ENCODE assay signal across 25 cellular contexts in genomic region chr18:48236822-48237221, GRCh38.
"Had no signal": no experiment of that assay in that cellular context is flagged by ENCODE, and none has a peak within 500 bp of the region (broad histone marks: within the 10 kb centered on the region; RNA-seq: fewer than 3 reads in every experiment).

No MANE protein-coding gene starts in this region.

- H3K27me3 ChIP-seq: brain microvascular endothelial cell, colonic mucosa had no signal

- H3K27ac ChIP-seq: brain microvascular endothelial cell, colonic mucosa, WERI-Rb-1 had no signal

- H3K4me1 ChIP-seq: colonic mucosa had no signal

- ATAC-seq: activated CD4-positive, CD25-positive, alpha-beta regulatory T cell treated with anti-CD3 and anti-CD28 coated beads, Interleukin-2, amount 50 U/mL, for 24 hours; activated CD8-positive, alpha-beta T cell treated with anti-CD3 and anti-CD28 coated beads for 36 hours; activated T-cell treated with anti-CD3 and anti-CD28 coated beads, Interleukin-2, amount 50 U/mL, for 4 hours; activated T-helper 17 cell treated with anti-CD3 and anti-CD28 coated beads, Interleukin-2, amount 50 U/mL, for 72 hours; esophagus mucosa; T-cell had no signal

- DNase-seq: activated B cell treated with CpG ODN at 0.5 μM for 24 hours; activated CD4-positive, alpha-beta T cell treated with anti-CD3 and anti-CD28 coated beads for 48 hours; activated CD4-positive, alpha-beta T cell treated with anti-CD3 and anti-CD28 coated beads, Interleukin-2, amount 50 U/mL, for 1 hour; activated CD4-positive, alpha-beta T cell treated with anti-CD3 and anti-CD28 coated beads, Interleukin-2, amount 50 U/mL, for 48 hours; activated CD8-positive, alpha-beta memory T cell treated with anti-CD3 and anti-CD28 coated beads for 24 hours; activated CD8-positive, alpha-beta T cell treated with anti-CD3 and anti-CD28 coated beads for 36 hours; activated effector memory CD4-positive, alpha-beta T cell treated with Interleukin-2 at 50 U/mL for 16 hours; activated gamma-delta T cell treated with Interleukin-2 at 50 U/mL for 16 hours; activated naive CD4-positive, alpha-beta T cell treated with anti-CD3 and anti-CD28 coated beads, Interleukin-2, amount 50 U/mL, for 16 hours; activated naive CD4-positive, alpha-beta T cell treated with Interleukin-2 at 50 U/mL for 16 hours; activated T-cell treated with anti-CD3 and anti-CD28 coated beads, Interleukin-2, amount 50 U/mL, for 4 hours; amniotic stem cell; anterior cingulate cortex; brain microvascular endothelial cell; caudate nucleus; colonic mucosa; effector CD8-positive, alpha-beta T cell; foreskin fibroblast; head of caudate nucleus; T-cell; T-helper 9 cell; WERI-Rb-1 had no signal

- H3K9me3 ChIP-seq: colonic mucosa had no signal

- H3K4me3 ChIP-seq: colonic mucosa had no signal

- H3K36me3 ChIP-seq: brain microvascular endothelial cell, colonic mucosa, WERI-Rb-1 had no signal
